ENCODE assay signal across 13 cellular contexts in the genomic region with DNA sequence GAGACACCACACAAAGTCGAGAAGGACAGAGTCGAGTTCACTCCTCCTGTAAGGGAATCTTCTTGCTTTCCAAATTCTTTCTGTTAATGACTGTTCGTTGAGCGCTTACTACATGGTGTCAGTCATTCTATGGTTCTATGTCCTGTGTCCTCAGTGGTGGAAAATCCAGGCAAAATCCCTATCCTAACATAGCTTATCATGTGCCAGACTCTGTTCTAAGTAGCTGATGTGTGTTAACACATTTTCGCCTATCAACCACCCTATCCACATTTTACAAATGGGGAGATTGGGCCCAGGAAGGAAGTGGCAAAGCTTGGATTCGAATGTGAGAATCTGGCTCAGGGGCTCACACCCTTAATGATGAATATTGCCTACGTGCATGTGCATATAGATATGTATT.
DNase-seq lines count a peak whose midpoint lies in the region; ATAC-seq and TF ChIP-seq lines count a peak whose summit lies in the region.
"Had no signal": no experiment of that assay in that cellular context is flagged by ENCODE, and none has a peak within 500 bp of the region (broad histone marks: within the 10 kb centered on the region; RNA-seq: fewer than 3 reads in every experiment).

No MANE protein-coding gene starts in this region.

- H3K27me3 ChIP-seq in osteoblast (ENCODE audit: insufficient read depth, low read length) (no peaks in the 10 kb centered on the region), left lung (peaks cover 31 to 72% of the 10 kb centered on the region in 2 donors)

- H3K9me3 Mint-ChIP-seq in natural killer cell = no peaks in the 10 kb centered on the region
- no peaks in the 10 kb centered on the region for H3K9me3 Mint-ChIP-seq in natural killer cell treated with Interleukin-12 subunit alpha and Interleukin-12 subunit beta and Interleukin-15 and Interleukin-18, amount 100 ng/mL, for 72 hours
- H3K9me3 Mint-ChIP-seq in effector memory CD8-positive, alpha-beta T cell = no peaks in the 10 kb centered on the region
- H3K9me3 Mint-ChIP-seq: GM23338 had no signal

- ATAC-seq in natural killer cell = no peak
- no peak for ATAC-seq in natural killer cell treated with Interleukin-12 subunit alpha and Interleukin-12 subunit beta and Interleukin-15 and Interleukin-18, amount 100 ng/mL, for 72 hours
- ATAC-seq in effector memory CD8-positive, alpha-beta T cell (replicated peaks) = no peak
- no peak for ATAC-seq in left lung
- ATAC-seq: GM23338 had no signal

- H3K4me1 ChIP-seq in osteoblast (ENCODE audit: insufficient read depth, low read length) (no peaks in the 10 kb centered on the region), left lung (peaks cover 0 to 7% of the 10 kb centered on the region in 2 donors)

- H3K4me1 Mint-ChIP-seq in natural killer cell = peaks cover 30 to 38% of the 10 kb centered on the region in 2 donors
- H3K4me1 Mint-ChIP-seq in natural killer cell treated with Interleukin-12 subunit alpha and Interleukin-12 subunit beta and Interleukin-15 and Interleukin-18, amount 100 ng/mL, for 72 hours (ENCODE audit: low read depth in 2 of 2) = peaks cover 20 to 32% of the 10 kb centered on the region in 2 donors
- H3K4me1 Mint-ChIP-seq in effector memory CD8-positive, alpha-beta T cell (ENCODE audit: low read depth in 2 of 2) = peaks cover 22 to 39% of the 10 kb centered on the region in 2 donors

- intact Hi-C loops in natural killer cell (cut with micrococcal nuclease) = no loop called here
- intact Hi-C loops in left lung (cut with DNase I) = no loop called here

- no peaks in the 10 kb centered on the region for H3K36me3 Mint-ChIP-seq in natural killer cell
- H3K36me3 Mint-ChIP-seq in natural killer cell treated with Interleukin-12 subunit alpha and Interleukin-12 subunit beta and Interleukin-15 and Interleukin-18, amount 100 ng/mL, for 72 hours = no peaks in the 10 kb centered on the region
- peaks cover 23% of the 10 kb centered on the region for H3K36me3 Mint-ChIP-seq in effector memory CD8-positive, alpha-beta T cell (ENCODE audit: insufficient read depth)

- DNase-seq in natural killer cell = no peak
- DNase-seq in natural killer cell treated with Interleukin-12 subunit alpha and Interleukin-12 subunit beta and Interleukin-15 and Interleukin-18, amount 100 ng/mL, for 72 hours (ENCODE audit: low spot score) = no peak
- DNase-seq in effector memory CD8-positive, alpha-beta T cell = no peak
- DNase-seq in osteoblast (ENCODE audit: insufficient read length, low spot score, missing footprints) = peak; percentile 51
- no peak for DNase-seq in NCI-H226
- DNase-seq in dermis blood vessel endothelial cell = no peak
- DNase-seq in left lung = no peak
- DNase-seq: C1 segment of cervical spinal cord, DMS 273 treated with DMSO at 0.1 percent for 48 hours, H7 had no signal

- peak overlapping the region; percentile 100 for H3K27ac ChIP-seq in KOPT-K1 (ENCODE audit: low read depth, low read length, poor library complexity, severe bottlenecking)
- no peak overlapping the region for H3K27ac ChIP-seq in osteoblast (ENCODE audit: low read depth, low read length)
- no peak overlapping the region for H3K27ac ChIP-seq in left lung

- no peak for TF ChIP-seq CTCF in natural killer cell (IDR thresholded peaks at IDR 0.05)
- no peak for TF ChIP-seq CTCF in osteoblast (IDR thresholded peaks at IDR 0.05; ENCODE audit: extremely low read depth, low read depth, low read length)
- TF ChIP-seq CTCF in left lung (IDR thresholded peaks at IDR 0.05) = no peak

- no peak overlapping the region for H2AFZ ChIP-seq in osteoblast (ENCODE audit: low read length)
- H2AFZ ChIP-seq: GM23338 had no signal

- peaks cover 8% of the 10 kb centered on the region for H3K9me3 ChIP-seq in KOPT-K1 (ENCODE audit: insufficient read depth, low read length, poor library complexity, severe bottlenecking)
- no peaks in the 10 kb centered on the region for H3K9me3 ChIP-seq in osteoblast (ENCODE audit: low read depth, low read length)
- no peaks in the 10 kb centered on the region for H3K9me3 ChIP-seq in left lung

- H3K36me3 ChIP-seq in KOPT-K1 (ENCODE audit: insufficient read depth, low read length) = no peaks in the 10 kb centered on the region
- H3K36me3 ChIP-seq in osteoblast (ENCODE audit: insufficient read depth, low read length) = no peaks in the 10 kb centered on the region
- no peaks in the 10 kb centered on the region for H3K36me3 ChIP-seq in left lung

- H3K4me3 Mint-ChIP-seq in natural killer cell = no peak overlapping the region
- H3K4me3 Mint-ChIP-seq in natural killer cell treated with Interleukin-12 subunit alpha and Interleukin-12 subunit beta and Interleukin-15 and Interleukin-18, amount 100 ng/mL, for 72 hours = no peak overlapping the region
- no peak overlapping the region for H3K4me3 Mint-ChIP-seq in effector memory CD8-positive, alpha-beta T cell
- H3K4me3 Mint-ChIP-seq: B cell, GM23338 had no signal

- peak overlapping the region; percentile 53 to 73 for H3K27ac Mint-ChIP-seq in natural killer cell
- H3K27ac Mint-ChIP-seq in natural killer cell treated with Interleukin-12 subunit alpha and Interleukin-12 subunit beta and Interleukin-15 and Interleukin-18, amount 100 ng/mL, for 72 hours = no peak overlapping the region
- peak overlapping the region; percentile 97 for H3K27ac Mint-ChIP-seq in effector memory CD8-positive, alpha-beta T cell
- H3K27ac Mint-ChIP-seq: B cell, GM23338 had no signal

- no peaks in the 10 kb centered on the region for H3K79me2 ChIP-seq in osteoblast (ENCODE audit: insufficient read depth, low read length)

- H3K4me2 ChIP-seq in osteoblast (ENCODE audit: insufficient read depth, low read length) = no peak overlapping the region
- H3K4me2 ChIP-seq: GM23338 had no signal

- peaks cover 0 to 2% of the 10 kb centered on the region in 2 donors for H3K27me3 Mint-ChIP-seq in natural killer cell (ENCODE audit: low read depth in 2 of 2)
- peaks cover 0 to 4% of the 10 kb centered on the region in 2 donors for H3K27me3 Mint-ChIP-seq in natural killer cell treated with Interleukin-12 subunit alpha and Interleukin-12 subunit beta and Interleukin-15 and Interleukin-18, amount 100 ng/mL, for 72 hours
- no peaks in the 10 kb centered on the region for H3K27me3 Mint-ChIP-seq in effector memory CD8-positive, alpha-beta T cell

- no peaks in the 10 kb centered on the region for H4K20me1 ChIP-seq in osteoblast (ENCODE audit: insufficient read depth, low read length)

- no peak overlapping the region for H3K4me3 ChIP-seq in osteoblast (ENCODE audit: insufficient read depth, low read length)
- H3K4me3 ChIP-seq in left lung = no peak overlapping the region
- H3K4me3 ChIP-seq: GM23338 had no signal

Comparison
In these comparisons a context has a peak if more than half of its experiments do, and no peak if none do; other contexts are left out.
1. H3K27ac Mint-ChIP-seq: peak in natural killer cell (2 of 2) and effector memory CD8-positive, alpha-beta T cell (2 of 2); none in natural killer cell treated with Interleukin-12 subunit alpha and Interleukin-12 subunit beta and Interleukin-15 and Interleukin-18, amount 100 ng/mL, for 72 hours (0 of 2).